Comparison of ENCODE assay signal across 15 cellular contexts in genomic region chrX:7690842-7691241, GRCh38.
DNase-seq lines count a peak whose midpoint lies in the region; TF ChIP-seq lines count a peak whose summit lies in the region.
"Had no signal": no experiment of that assay in that cellular context is flagged by ENCODE, and none has a peak within 500 bp of the region (broad histone marks: within the 10 kb centered on the region; RNA-seq: fewer than 3 reads in every experiment).

No MANE protein-coding gene starts in this region.

- H3K4me3 ChIP-seq in SJCRH30, result no peak overlapping the region

- H3K27me3 ChIP-seq in SJCRH30, result no peaks in the 10 kb centered on the region

- no peak for TF ChIP-seq CTCF in GM13977 (IDR thresholded peaks at IDR 0.05; ENCODE audit: extremely low read depth, insufficient read depth, missing control alignments)

- H3K36me3 ChIP-seq in SJCRH30, result no peaks in the 10 kb centered on the region

- no peak overlapping the region for H3K27ac ChIP-seq in SJCRH30

- DNase-seq in COLO668 (lab: John Stamatoyannopoulos, UW; ENCODE audit: unreplicated experiment) (peak; percentile 5), HT1080 (ENCODE audit: low read depth) (peak; percentile 0), SJCRH30 (peak; percentile 5 to 20), iPS-NIHi7 (ENCODE audit: extremely low spot score) (peak; percentile 60), GM13977 (ENCODE audit: low spot score) (no peak), SW480 (ENCODE audit: low spot score) (no peak), kidney glomerular epithelial cell (lab: John Stamatoyannopoulos, UW) (no peak), amniotic stem cell (lab: John Stamatoyannopoulos, UW) (no peak)
- DNase-seq: CD4-positive, CD25-positive, alpha-beta regulatory T cell; DND-41; Karpas-422; NCI-H1436 treated with DMSO at 0.1 percent for 48 hours; NCI-H2227 treated with DMSO at 0.1 percent for 48 hours; NCI-H526 treated with DMSO at 0.1 percent for 48 hours; SHP77 had no signal

- H3K9me3 ChIP-seq in SJCRH30 (replicated peaks), result no peaks in the 10 kb centered on the region

- no peaks in the 10 kb centered on the region for H3K4me1 ChIP-seq in SJCRH30

- in situ Hi-C loops in GM13977 (cut with MboI; ENCODE audit: low pct_unique_long_range_greater_than_20kb, low sequenced_read_pairs, unreplicated experiment), result no loop called here

Comparison
In these comparisons a context has a peak if more than half of its experiments do, and no peak if none do; other contexts are left out.
1. DNase-seq: peak in COLO668 (single experiment), HT1080 (single experiment), SJCRH30 (2 of 2) and iPS-NIHi7 (single experiment); none in GM13977 (single experiment), SW480 (single experiment), kidney glomerular epithelial cell (single experiment) and amniotic stem cell (single experiment).